Comparison of ENCODE assay signal across 13 cellular contexts in the genomic region with DNA sequence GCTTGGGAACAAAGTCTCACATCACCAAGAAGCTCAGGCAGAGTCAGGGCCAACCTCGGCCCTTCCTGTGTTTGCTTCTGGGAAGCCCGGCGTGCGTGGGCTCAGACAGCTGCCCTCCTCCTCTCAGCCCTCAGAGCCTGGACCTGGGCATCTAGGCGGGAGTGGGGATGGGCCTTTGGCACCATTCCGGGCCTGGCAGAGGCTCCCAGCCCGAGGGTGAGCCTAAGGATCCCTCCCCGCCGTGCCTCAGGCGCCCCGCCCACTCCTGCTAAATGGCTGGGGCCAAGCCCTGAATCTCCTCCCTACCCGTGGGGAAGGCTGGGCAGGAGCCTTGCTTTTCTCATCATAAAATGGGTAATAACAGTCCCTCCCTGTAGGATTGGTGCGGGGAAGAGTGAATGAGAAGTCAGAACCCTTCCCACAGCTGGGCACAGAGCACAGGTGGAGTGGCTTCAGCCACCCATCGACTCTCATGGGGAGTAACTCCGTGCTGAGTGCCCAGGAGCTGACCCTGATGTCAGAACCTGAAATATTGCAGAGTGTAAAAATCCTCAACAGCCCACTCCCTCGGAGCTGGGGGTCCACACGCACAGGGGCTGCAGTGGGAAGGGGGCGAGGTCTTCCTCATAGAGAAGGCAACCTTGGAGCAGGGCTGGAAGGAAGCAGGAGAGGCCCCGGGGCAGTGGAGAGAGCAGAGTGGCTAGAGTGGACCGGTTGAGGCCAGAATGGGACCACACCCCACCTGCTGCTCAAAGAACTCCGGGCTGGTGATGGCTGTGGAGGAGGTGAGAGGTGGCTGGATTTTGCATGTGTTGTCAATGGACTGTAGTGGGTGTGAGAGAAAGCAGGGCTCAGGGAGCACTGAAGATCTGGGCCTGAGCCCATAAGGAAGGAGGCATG. TPM values are rescaled to one million over a fixed set of nuclear protein-coding genes. Genes with fewer than 3 reads are reported as not detected.
DNase-seq lines count a peak whose midpoint lies in the region; ATAC-seq and TF ChIP-seq lines count a peak whose summit lies in the region.
"Had no signal": no experiment of that assay in that cellular context is flagged by ENCODE, and none has a peak within 500 bp of the region (broad histone marks: within the 10 kb centered on the region; RNA-seq: fewer than 3 reads in every experiment).

No MANE protein-coding gene starts in this region.

- intact Hi-C loops in left cardiac atrium (cut with DNase I) (no loop called here), left ventricle myocardium inferior (cut with micrococcal nuclease) (no loop called here), breast epithelium (cut with DNase I; ENCODE audit: low total_unique reads) (no loop called here)

- H3K27ac ChIP-seq in left ventricle myocardium inferior (replicated peaks): no peak overlapping the region
- peak overlapping the region; percentile 54 to 59 for H3K27ac ChIP-seq in breast epithelium
- peak overlapping the region; percentile 96 to 97 for H3K27ac ChIP-seq in mucosa of rectum (ENCODE audit: low read depth in 2 of 2, low read length in 2 of 2)
- H3K27ac ChIP-seq: lower lobe of right lung, vagina had no signal

- ATAC-seq in left cardiac atrium (peak in 1 of 2 donors; percentile 37), GM18502 (IDR thresholded peaks at IDR 0.05; ENCODE audit: poor library complexity, unreplicated experiment) (no peak), GM19467 (IDR thresholded peaks at IDR 0.05; ENCODE audit: unreplicated experiment) (no peak)
- ATAC-seq: lower lobe of right lung had no signal

- no peak for TF ChIP-seq POLR2A in breast epithelium (IDR thresholded peaks at IDR 0.05)

- H3K4me3 ChIP-seq in left ventricle myocardium inferior (no peak overlapping the region), breast epithelium (peak overlapping the region in 1 of 3 donors; percentile 10), mucosa of rectum (ENCODE audit: low read length in 2 of 2) (peak overlapping the region; percentile 87 to 96)
- H3K4me3 ChIP-seq: lower lobe of right lung, vagina had no signal

- H3K27me3 ChIP-seq in left ventricle myocardium inferior (ENCODE audit: low read depth) (peaks cover 62% of the 10 kb centered on the region), breast epithelium (no peaks in the 10 kb centered on the region), mucosa of rectum (ENCODE audit: control insufficient read depth in 2 of 2, insufficient read depth in 2 of 2, low read length in 2 of 2) (no peaks in the 10 kb centered on the region)
- H3K27me3 ChIP-seq: vagina had no signal

- peak overlapping the region; percentile 81 to 96 for H3K9ac ChIP-seq in mucosa of rectum (ENCODE audit: low read depth in 1 of 2, low read length in 2 of 2)

- TF ChIP-seq CTCF in left ventricle myocardium inferior (IDR thresholded peaks at IDR 0.05; ENCODE audit: borderline replicate concordance) (no peak), breast epithelium (IDR thresholded peaks at IDR 0.05) (no peak)

- no peaks in the 10 kb centered on the region for H3K36me3 ChIP-seq in left ventricle myocardium inferior
- no peaks in the 10 kb centered on the region for H3K36me3 ChIP-seq in breast epithelium
- no peaks in the 10 kb centered on the region for H3K36me3 ChIP-seq in mucosa of rectum (ENCODE audit: control insufficient read depth in 2 of 2, insufficient read depth in 2 of 2, low read length in 2 of 2)
- H3K36me3 ChIP-seq: lower lobe of right lung, vagina had no signal

- peak; percentile 52 for DNase-seq in left cardiac atrium
- DNase-seq in left ventricle myocardium inferior: no peak
- no peak for DNase-seq in breast epithelium (ENCODE audit: low spot score in 2 of 2)
- no peak for DNase-seq in stimulated activated CD4-positive, alpha-beta T cell treated with anti-CD3 and anti-CD28 coated beads, Interleukin-2, amount 100 ng/mL, for 24 hours
- DNase-seq in globus pallidus (ENCODE audit: low spot score): no peak
- DNase-seq: activated effector memory CD4-positive, alpha-beta T cell treated with anti-CD3 and anti-CD28 coated beads, Interleukin-2, amount 50 U/mL, for 16 hours; DMS153; lower lobe of right lung; NCI-H2081 treated with DMSO at 0.1 percent for 48 hours had no signal

- peaks cover 37% of the 10 kb centered on the region for H3K4me1 ChIP-seq in left ventricle myocardium inferior
- H3K4me1 ChIP-seq in breast epithelium: peaks cover 7 to 18% of the 10 kb centered on the region in 2 donors
- peaks cover 33 to 36% of the 10 kb centered on the region in 2 donors for H3K4me1 ChIP-seq in mucosa of rectum (ENCODE audit: control insufficient read depth in 2 of 2, insufficient read depth in 2 of 2, low read length in 2 of 2)

- H3K9me3 ChIP-seq in left ventricle myocardium inferior (replicated peaks) (peaks cover 5% of the 10 kb centered on the region), breast epithelium (no peaks in the 10 kb centered on the region), mucosa of rectum (ENCODE audit: control insufficient read depth in 2 of 2, low read length in 2 of 2) (no peaks in the 10 kb centered on the region)
- H3K9me3 ChIP-seq: lower lobe of right lung, vagina had no signal

RNA-seq across cellular contexts. Expression of a gene that starts 18.8 kb away (rescaled TPM):
- total RNA-seq in left cardiac atrium (10 to 100 TPM; 23.3 to 44.2 TPM), left ventricle myocardium inferior (33.0 TPM), breast epithelium (100 to 1,000 TPM in 1 of 3 donors, 10 to 100 TPM in 2; 48.2 to 136 (median 88.8) TPM)

RNA-seq across cellular contexts. Expression of a gene that starts 24.8 kb away (rescaled TPM):
- total RNA-seq in left cardiac atrium (1 to 10 TPM; 2.2 to 3.4 TPM), left ventricle myocardium inferior (not detected), breast epithelium (1 to 10 TPM in 2 of 3 donors, not detected in 1; 2.0 to 2.3 TPM)
